21 cellular contexts compared by ENCODE assay signal in genomic region chr10:551489-552252, GRCh38.
A peak's percentile ranks its signal among the peaks of the same experiment; 100 is the strongest.
DNase-seq lines count a peak whose midpoint lies in the region; TF ChIP-seq lines count a peak whose summit lies in the region.
"Had no signal": no experiment of that assay in that cellular context is flagged by ENCODE, and none has a peak within 500 bp of the region (broad histone marks: within the 10 kb centered on the region; RNA-seq: fewer than 3 reads in every experiment).

No MANE protein-coding gene starts in this region.

- no peak for TF ChIP-seq EP300 in sigmoid colon (IDR thresholded peaks at IDR 0.05)

- H3K27ac ChIP-seq in OCI-LY1 (ENCODE audit: low read depth, low read length, poor library complexity, severe bottlenecking) (peak overlapping the region; percentile 90), sigmoid colon (peak overlapping the region in 3 of 4 donors; percentile 25 to 66 (median 27))
- H3K27ac ChIP-seq: RWPE1 had no signal

- TF ChIP-seq POLR2A in sigmoid colon (IDR thresholded peaks at IDR 0.05): no peak

- H3K4me1 ChIP-seq in OCI-LY1 (ENCODE audit: insufficient read depth, low read length, severe bottlenecking): peaks cover 97% of the 10 kb centered on the region
- peaks cover 0 to 75% (median 67%) of the 10 kb centered on the region in 4 donors for H3K4me1 ChIP-seq in sigmoid colon

- peaks cover 15% of the 10 kb centered on the region for H3K79me2 ChIP-seq in OCI-LY1 (ENCODE audit: insufficient read depth, low read length)

- peak overlapping the region; percentile 46; the same call in 1 of the 2 replicates for H3K9ac ChIP-seq in OCI-LY1 (ENCODE audit: low read length)

- H3K36me3 ChIP-seq in OCI-LY1 (ENCODE audit: insufficient read depth, low read length) (peaks cover 6% of the 10 kb centered on the region; the same call in 1 of the 2 replicates), sigmoid colon (no peaks in the 10 kb centered on the region)

- H3K4me3 ChIP-seq in OCI-LY1 (ENCODE audit: low read depth, low read length, poor library complexity, severe bottlenecking) (no peak overlapping the region), sigmoid colon (no peak overlapping the region)

- no peaks in the 10 kb centered on the region for H3K9me3 ChIP-seq in OCI-LY1 (ENCODE audit: low read length)
- H3K9me3 ChIP-seq in sigmoid colon: no peaks in the 10 kb centered on the region

- no peaks in the 10 kb centered on the region for H3F3A ChIP-seq in OCI-LY1 (ENCODE audit: insufficient read depth, low read length)

- DNase-seq in left kidney (ENCODE audit: low read depth, low spot score) (peak; percentile 72), sigmoid colon (no peak), progenitor cell of endocrine pancreas (ENCODE audit: low spot score, unreplicated experiment) (no peak), NCI-H748 (lab: John Stamatoyannopoulos, UW; ENCODE audit: unreplicated experiment) (no peak)
- no peak for DNase-seq in activated CD8-positive, alpha-beta memory T cell treated with anti-CD3 and anti-CD28 coated beads for 24 hours
- DNase-seq: Calu3, H9, HFFc6, KBM-7, MV-4-11, NCI-H1105, NCI-H1436 treated with DMSO at 0.1 percent for 48 hours, NCI-H187 treated with DMSO at 0.1 percent for 48 hours, NCI-H2107, NCI-H526, SHP77 had no signal

- H3K4me3 Mint-ChIP-seq in brain (peak overlapping the region in 2 of 5 experiments; percentile 13 to 41), progenitor cell of endocrine pancreas (ENCODE audit: low read depth) (no peak overlapping the region)
- H3K4me3 Mint-ChIP-seq: B cell, CD14-positive monocyte, H9, HFFc6 had no signal

- no peaks in the 10 kb centered on the region for H3K36me3 Mint-ChIP-seq in brain
- no peaks in the 10 kb centered on the region for H3K36me3 Mint-ChIP-seq in progenitor cell of endocrine pancreas (ENCODE audit: insufficient read depth)
- H3K36me3 Mint-ChIP-seq: CD14-positive monocyte had no signal

- TF ChIP-seq CTCF in OCI-LY1 (IDR thresholded peaks at IDR 0.05; ENCODE audit: low read length) (no peak), brain (conservative IDR thresholded peaks at IDR 0.05) (no peak), sigmoid colon (IDR thresholded peaks at IDR 0.05) (no peak), progenitor cell of endocrine pancreas (IDR thresholded peaks at IDR 0.05; ENCODE audit: unreplicated experiment) (no peak)

- H3K27me3 Mint-ChIP-seq in brain (peaks cover 3% of the 10 kb centered on the region), progenitor cell of endocrine pancreas (no peaks in the 10 kb centered on the region)

- H3K4me1 Mint-ChIP-seq in brain (peaks cover 87% of the 10 kb centered on the region), progenitor cell of endocrine pancreas (ENCODE audit: low read depth) (peaks cover 29% of the 10 kb centered on the region)
- H3K4me1 Mint-ChIP-seq: B cell, CD14-positive monocyte had no signal

- H3K9me3 Mint-ChIP-seq in brain (no peaks in the 10 kb centered on the region), progenitor cell of endocrine pancreas (ENCODE audit: low read depth) (no peaks in the 10 kb centered on the region)
- H3K9me3 Mint-ChIP-seq: H9, HFFc6 had no signal

- H4K20me1 ChIP-seq in OCI-LY1 (ENCODE audit: insufficient read depth, low read length): no peaks in the 10 kb centered on the region

- WGBS in sigmoid colon, 2 donors: 83 to 90% methylated on average over 14 of the region's 14 CpGs

- intact Hi-C loops in sigmoid colon (cut with DNase I): no loop called here

- H3K27ac Mint-ChIP-seq in brain (peak overlapping the region in 3 of 5 experiments; percentile 76 to 85 (median 79)), progenitor cell of endocrine pancreas (no peak overlapping the region)
- H3K27ac Mint-ChIP-seq: B cell, CD14-positive monocyte, H9, HFFc6 had no signal

- H3K9me2 ChIP-seq in OCI-LY1 (ENCODE audit: low read depth, low read length): no peaks in the 10 kb centered on the region

- no peak overlapping the region for H2AFZ ChIP-seq in OCI-LY1 (ENCODE audit: low read length)

- peak overlapping the region; percentile 14; the same call in 1 of the 2 replicates for H3K4me2 ChIP-seq in OCI-LY1 (ENCODE audit: low read length)

- no peaks in the 10 kb centered on the region for H3K27me3 ChIP-seq in OCI-LY1 (ENCODE audit: insufficient read depth, low read length)
- no peaks in the 10 kb centered on the region for H3K27me3 ChIP-seq in sigmoid colon
